Comparison of ENCODE assay signal across 9 cellular contexts in genomic region chr1:202158810-202159533, GRCh38. TPM values are rescaled to one million over a fixed set of nuclear protein-coding genes. Genes with fewer than 3 reads are reported as not detected.
DNase-seq lines count a peak whose midpoint lies in the region; ATAC-seq, FAIRE-seq and TF ChIP-seq lines count a peak whose summit lies in the region.
"Had no signal": no experiment of that assay in that cellular context is flagged by ENCODE, and none has a peak within 500 bp of the region (broad histone marks: within the 10 kb centered on the region; RNA-seq: fewer than 3 reads in every experiment).

No MANE protein-coding gene starts in this region.

- no peaks in the 10 kb centered on the region for H3K9me3 ChIP-seq in MM.1S (replicated peaks; ENCODE audit: insufficient read depth, low read length)

- no peaks in the 10 kb centered on the region for H3K36me3 Mint-ChIP-seq in progenitor cell of endocrine pancreas (ENCODE audit: insufficient read depth)

- H3K27ac ChIP-seq in MM.1S (ENCODE audit: low read length), result peak overlapping the region; percentile 77

- H3K27ac Mint-ChIP-seq in progenitor cell of endocrine pancreas, result peak overlapping the region; percentile 11

- H3K9me2 ChIP-seq in MM.1S (replicated peaks; ENCODE audit: insufficient read depth, low read length), result no peaks in the 10 kb centered on the region

- FAIRE-seq in GM12891 (lab: Jason Lieb, UNC), result peak; percentile 68

- no peaks in the 10 kb centered on the region for H3K9me3 Mint-ChIP-seq in progenitor cell of endocrine pancreas (ENCODE audit: low read depth)

- H3K4me2 ChIP-seq in MM.1S (ENCODE audit: low read depth, low read length), result peak overlapping the region; percentile 99

- peaks cover 11% of the 10 kb centered on the region for H3K27me3 Mint-ChIP-seq in progenitor cell of endocrine pancreas

- DNase-seq in GM12891 (ENCODE audit: insufficient read length, low spot score) (peak; percentile 45), MM.1S (peak; percentile 75), progenitor cell of endocrine pancreas (ENCODE audit: low spot score, unreplicated experiment) (no peak), cerebellar cortex (ENCODE audit: low spot score) (no peak), NCI-H774 (lab: John Stamatoyannopoulos, UW) (no peak)
- peak; percentile 67 to 69 for DNase-seq in activated T-cell treated with anti-CD3 and anti-CD28 coated beads, Interleukin-2, amount 50 U/mL, for 48 hours

- peaks cover 9% of the 10 kb centered on the region for H3K4me1 Mint-ChIP-seq in progenitor cell of endocrine pancreas (ENCODE audit: low read depth)

- peaks cover 56% of the 10 kb centered on the region for H3K79me2 ChIP-seq in MM.1S (ENCODE audit: low read length)

- H3K4me3 Mint-ChIP-seq in progenitor cell of endocrine pancreas (ENCODE audit: low read depth), result no peak overlapping the region

- 0 out of 2 replicates have a peak, but pooled peaks cover 3% of the 10 kb centered on the region for H3F3A ChIP-seq in MM.1S (ENCODE audit: insufficient read depth, low read length)

- peak overlapping the region; percentile 77 for H3K4me3 ChIP-seq in MM.1S (ENCODE audit: low read length)

- H3K27me3 ChIP-seq in MM.1S (replicated peaks; ENCODE audit: insufficient read depth, low read length), result no peaks in the 10 kb centered on the region

- H3K9ac ChIP-seq in MM.1S (ENCODE audit: low read length), result peak overlapping the region; percentile 93

- H4K20me1 ChIP-seq in MM.1S (ENCODE audit: insufficient read depth, low read length), result no peaks in the 10 kb centered on the region

- H2AFZ ChIP-seq in MM.1S (ENCODE audit: low read length), result peak overlapping the region; percentile 54; the same call in 1 of the 2 replicates

- no peaks in the 10 kb centered on the region; the same call in 1 of the 2 replicates for H3K36me3 ChIP-seq in MM.1S (replicated peaks; ENCODE audit: insufficient read depth, low read length)

- no peak for TF ChIP-seq POLR2A in GM12891 (IDR thresholded peaks at IDR 0.05; ENCODE audit: low read depth, low read length)

- TF ChIP-seq CTCF in MM.1S (IDR thresholded peaks at IDR 0.05; ENCODE audit: low read length) (peak; percentile 72), progenitor cell of endocrine pancreas (IDR thresholded peaks at IDR 0.05; ENCODE audit: unreplicated experiment) (no peak)

- no peak for ATAC-seq in HG03342 (IDR thresholded peaks at IDR 0.05; ENCODE audit: unreplicated experiment)
- no peak for ATAC-seq in GM18502 (IDR thresholded peaks at IDR 0.05; ENCODE audit: poor library complexity, unreplicated experiment)

- H3K4me1 ChIP-seq in MM.1S (ENCODE audit: low read length), result peaks cover 16% of the 10 kb centered on the region

TF ChIP-seq in GM12891, 5 proteins besides CTCF, POLR2A, EP300 and RAD21:
- TF ChIP-seq POLR2AphosphoS5 (IDR thresholded peaks at IDR 0.05; ENCODE audit: low read depth, low read length) (peak; percentile 16; the same call in 1 of the 2 replicates), PAX5 (IDR thresholded peaks at IDR 0.05; ENCODE audit: insufficient read depth, low read length, severe bottlenecking) (no peak), POU2F2 (IDR thresholded peaks at IDR 0.05; ENCODE audit: low read depth, low read length) (peak; percentile 91; the same call in 1 of the 2 replicates), SPI1 (IDR thresholded peaks at IDR 0.05; ENCODE audit: low read depth, low read length) (no peak), TAF1 (IDR thresholded peaks at IDR 0.05; ENCODE audit: low read depth, low read length) (no peak; the same call in 1 of the 2 replicates)

RNA-seq across cellular contexts. Expression of gene PTPN7, which starts 1.4 kb away (rescaled TPM):
- polyA plus RNA-seq in GM12891 (2012; ENCODE audit: low read depth, missing spikeins), result 56.6 TPM
- total RNA-seq in progenitor cell of endocrine pancreas, result not detected in 2 replicates
- total RNA-seq: SK-MEL-5 had no signal

RNA-seq across cellular contexts. Expression of gene ARL8A, which starts 14.4 kb away (rescaled TPM):
- polyA plus RNA-seq in GM12891 (2012; ENCODE audit: low read depth, missing spikeins), result 12.4 TPM
- 43.7 and 57.2 TPM in 2 replicates for total RNA-seq in progenitor cell of endocrine pancreas

RNA-seq across cellular contexts. Expression of gene LGR6, which starts 34.6 kb away (rescaled TPM):
- polyA plus RNA-seq in GM12891 (2012; ENCODE audit: low read depth, missing spikeins), result not detected
- 0.47 and 0.50 TPM in 2 replicates for total RNA-seq in progenitor cell of endocrine pancreas
- total RNA-seq: SK-MEL-5 had no signal

RNA-seq across cellular contexts. Expression of gene GPR37L1, which starts 36.3 kb away (rescaled TPM):
- 0.04 TPM for polyA plus RNA-seq in GM12891 (2012; ENCODE audit: low read depth, missing spikeins)
- total RNA-seq in progenitor cell of endocrine pancreas, result 0.04 TPM in 1 of 2 replicates, not detected in the other
- total RNA-seq: SK-MEL-5 had no signal

Comparison
In these comparisons a context has a peak if more than half of its experiments do, and no peak if none do; other contexts are left out.
1. DNase-seq: peak in GM12891 (single experiment), MM.1S (single experiment) and activated T-cell treated with anti-CD3 and anti-CD28 coated beads, Interleukin-2, amount 50 U/mL, for 48 hours (2 of 2); none in progenitor cell of endocrine pancreas (single experiment), cerebellar cortex (single experiment) and NCI-H774 (single experiment).